10 cellular contexts compared by ENCODE assay signal in genomic region chr9:113594484-113595299, GRCh38.
DNase-seq lines count a peak whose midpoint lies in the region; ATAC-seq, FAIRE-seq and TF ChIP-seq lines count a peak whose summit lies in the region.
"Had no signal": no experiment of that assay in that cellular context is flagged by ENCODE, and none has a peak within 500 bp of the region (broad histone marks: within the 10 kb centered on the region; RNA-seq: fewer than 3 reads in every experiment).

No MANE protein-coding gene starts in this region.

- CTCF ChIA-PET in activated CD4-positive, alpha-beta memory T cell treated with anti-CD3 and anti-CD28 coated beads, Interleukin-2, amount 10 ng/mL, durations not matched to agents 7 days and 5 days (lab: Charles Lee): interaction anchor here (1.3 to 8.0 kb wide), 3 partner anchors 27 to 183 kb away, joined by 3 to 186 read pairs (median 4); no protein-coding TSS in a partner anchor

- H3K4me1 ChIP-seq in BE2C (peaks cover 5% of the 10 kb centered on the region), pancreas (peaks cover 0 to 3% (median 0%) of the 10 kb centered on the region in 3 donors)

- no peaks in the 10 kb centered on the region for H3K9me3 Mint-ChIP-seq in activated CD4-positive, alpha-beta memory T cell treated with anti-CD3 and anti-CD28 coated beads, Interleukin-2, amount 10 ng/mL, durations not matched to agents 7 days and 5 days
- H3K9me3 Mint-ChIP-seq: CD8-positive, alpha-beta memory T cell had no signal

- H3K36me3 Mint-ChIP-seq in activated CD4-positive, alpha-beta memory T cell treated with anti-CD3 and anti-CD28 coated beads, Interleukin-2, amount 10 ng/mL, durations not matched to agents 7 days and 5 days (ENCODE audit: low read depth): peaks cover 4% of the 10 kb centered on the region

- H3K4me3 ChIP-seq in BE2C (ENCODE audit: low read depth, low read length) (peak overlapping the region; percentile 78), pancreas (peak overlapping the region; percentile 31 to 52 (median 42))

- H3K27me3 ChIP-seq in BE2C (no peaks in the 10 kb centered on the region), pancreas (no peaks in the 10 kb centered on the region)

- no peak for DNase-seq in BE2C
- peak; percentile 46 for DNase-seq in left cardiac atrium
- DNase-seq in pancreas: peak in 5 of 6 donors; percentile 62 to 74 (median 66)
- DNase-seq in activated CD4-positive, alpha-beta memory T cell treated with anti-CD3 and anti-CD28 coated beads, Interleukin-2, amount 10 ng/mL, durations not matched to agents 7 days and 5 days: no peak
- DNase-seq in SHP77 treated with DMSO at 0.1 percent for 48 hours (lab: John Stamatoyannopoulos, UW): no peak
- no peak for DNase-seq in KG1 (lab: John Stamatoyannopoulos, UW)
- DNase-seq: activated CD8-positive, alpha-beta memory T cell treated with anti-CD3 and anti-CD28 coated beads, Interleukin-2, amount 10 ng/mL, durations not matched to agents 7 days and 5 days had no signal

- no peak overlapping the region for H3K4me3 Mint-ChIP-seq in activated CD4-positive, alpha-beta memory T cell treated with anti-CD3 and anti-CD28 coated beads, Interleukin-2, amount 10 ng/mL, durations not matched to agents 7 days and 5 days
- H3K4me3 Mint-ChIP-seq: activated CD8-positive, alpha-beta memory T cell treated with anti-CD3 and anti-CD28 coated beads, Interleukin-2, amount 10 ng/mL, durations not matched to agents 7 days and 5 days; CD8-positive, alpha-beta memory T cell had no signal

- H3K27ac ChIP-seq in angular gyrus (ENCODE audit: low read depth, low read length): peak overlapping the region; percentile 56
- H3K27ac ChIP-seq in pancreas: peak overlapping the region; percentile 39 to 86 (median 68)

- WGBS in pancreas, 2 donors: 11 to 41% methylated on average over 19 of the region's 19 CpGs

- H3K4me1 Mint-ChIP-seq in activated CD4-positive, alpha-beta memory T cell treated with anti-CD3 and anti-CD28 coated beads, Interleukin-2, amount 10 ng/mL, durations not matched to agents 7 days and 5 days: peaks cover 30% of the 10 kb centered on the region

- ATAC-seq in left cardiac atrium (peak; percentile 25 to 36), pancreas (peak; percentile 21 to 74 (median 57)), GM19351 (IDR thresholded peaks at IDR 0.05; ENCODE audit: unreplicated experiment) (no peak)

- POLR2A ChIA-PET in activated CD4-positive, alpha-beta memory T cell treated with anti-CD3 and anti-CD28 coated beads, Interleukin-2, amount 10 ng/mL, durations not matched to agents 7 days and 5 days (lab: Charles Lee): no interaction called here

- H3K36me3 ChIP-seq in BE2C (peaks cover 19% of the 10 kb centered on the region), pancreas (peaks cover 7 to 24% (median 10%) of the 10 kb centered on the region in 3 donors)

- no peak for TF ChIP-seq CTCF in BE2C (IDR thresholded peaks at IDR 0.05; ENCODE audit: low read depth, low read length)
- TF ChIP-seq CTCF in pancreas (IDR thresholded peaks at IDR 0.05): no peak

- FAIRE-seq in pancreas (lab: Jason Lieb, UNC): no peak

- H3K27me3 Mint-ChIP-seq in activated CD4-positive, alpha-beta memory T cell treated with anti-CD3 and anti-CD28 coated beads, Interleukin-2, amount 10 ng/mL, durations not matched to agents 7 days and 5 days: no peaks in the 10 kb centered on the region
- H3K27me3 Mint-ChIP-seq: activated CD8-positive, alpha-beta memory T cell treated with anti-CD3 and anti-CD28 coated beads, Interleukin-2, amount 10 ng/mL, durations not matched to agents 7 days and 5 days had no signal

- no peak overlapping the region for H3K27ac Mint-ChIP-seq in activated CD4-positive, alpha-beta memory T cell treated with anti-CD3 and anti-CD28 coated beads, Interleukin-2, amount 10 ng/mL, durations not matched to agents 7 days and 5 days
- H3K27ac Mint-ChIP-seq: activated CD8-positive, alpha-beta memory T cell treated with anti-CD3 and anti-CD28 coated beads, Interleukin-2, amount 10 ng/mL, durations not matched to agents 7 days and 5 days had no signal

- intact Hi-C loops in left cardiac atrium (cut with DNase I): loop anchor here in 1 of 2 donors (2.0 kb wide), 1 partner anchor 60 kb away; no protein-coding TSS in a partner anchor
- intact Hi-C loops in pancreas (cut with DNase I): loop anchor here in 1 of 3 donors (5.0 kb wide), 1 partner anchor 63 kb away; no protein-coding TSS in a partner anchor

- H3K9me3 ChIP-seq in BE2C: no peaks in the 10 kb centered on the region
- H3K9me3 ChIP-seq in pancreas: no peaks in the 10 kb centered on the region

Comparison
In these comparisons a context has a peak if more than half of its experiments do, and no peak if none do; other contexts are left out.
1. DNase-seq: peak in left cardiac atrium (single experiment) and pancreas (5 of 6); none in BE2C (single experiment), activated CD4-positive, alpha-beta memory T cell treated with anti-CD3 and anti-CD28 coated beads, Interleukin-2, amount 10 ng/mL, durations not matched to agents 7 days and 5 days (single experiment), SHP77 treated with DMSO at 0.1 percent for 48 hours (single experiment) and KG1 (single experiment).